ENCODE assay signal across 2 cellular contexts in the genomic region with DNA sequence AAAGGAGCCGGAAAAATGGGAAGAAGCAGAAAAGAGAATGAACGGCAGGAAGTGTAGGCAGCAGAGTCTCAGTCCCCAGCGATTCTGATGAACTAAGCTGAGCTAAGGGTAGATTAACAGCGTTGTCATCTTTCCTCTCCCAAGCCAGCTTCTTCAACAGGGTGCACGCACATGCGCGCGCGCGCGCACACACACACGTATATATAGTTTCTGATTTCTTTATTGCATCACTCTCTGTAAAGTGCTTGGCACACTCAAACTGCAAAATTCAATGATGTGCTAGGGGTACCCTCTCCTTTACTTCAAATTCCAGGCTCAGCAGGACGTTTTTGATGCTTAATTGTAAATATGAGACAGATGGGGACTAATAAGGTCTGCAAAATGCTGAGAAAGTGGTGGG.
TF ChIP-seq lines count a peak whose summit lies in the region.

No MANE protein-coding gene starts in this region.

TF ChIP-seq in GM23338, 12 proteins besides CTCF, POLR2A, EP300 and RAD21 (continued from another document and continues in another):
- no peak for TF ChIP-seq ZNF462 (CRISPR knock-in tag; IDR thresholded peaks at IDR 0.05)
- TF ChIP-seq, protein P1, sequence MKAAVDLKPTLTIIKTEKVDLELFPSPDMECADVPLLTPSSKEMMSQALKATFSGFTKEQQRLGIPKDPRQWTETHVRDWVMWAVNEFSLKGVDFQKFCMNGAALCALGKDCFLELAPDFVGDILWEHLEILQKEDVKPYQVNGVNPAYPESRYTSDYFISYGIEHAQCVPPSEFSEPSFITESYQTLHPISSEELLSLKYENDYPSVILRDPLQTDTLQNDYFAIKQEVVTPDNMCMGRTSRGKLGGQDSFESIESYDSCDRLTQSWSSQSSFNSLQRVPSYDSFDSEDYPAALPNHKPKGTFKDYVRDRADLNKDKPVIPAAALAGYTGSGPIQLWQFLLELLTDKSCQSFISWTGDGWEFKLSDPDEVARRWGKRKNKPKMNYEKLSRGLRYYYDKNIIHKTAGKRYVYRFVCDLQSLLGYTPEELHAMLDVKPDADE (IDR thresholded peaks at IDR 0.05): no peak
- no peak for TF ChIP-seq EZH2 (IDR thresholded peaks at IDR 0.05; ENCODE audit: low read depth, unreplicated experiment)
- no peak for TF ChIP-seq REST (IDR thresholded peaks at IDR 0.05; ENCODE audit: unreplicated experiment)
- TF ChIP-seq STAT1 (IDR thresholded peaks at IDR 0.05; ENCODE audit: unreplicated experiment): no peak
- TF ChIP-seq ZNF331 (CRISPR knock-in tag; IDR thresholded peaks at IDR 0.05; ENCODE audit: low read depth): no peak
- no peak for TF ChIP-seq ZNF114 (CRISPR knock-in tag; IDR thresholded peaks at IDR 0.05)
- TF ChIP-seq JUNB (IDR thresholded peaks at IDR 0.05; ENCODE audit: unreplicated experiment): no peak
- no peak for TF ChIP-seq POLR2AphosphoS5 (IDR thresholded peaks at IDR 0.05; ENCODE audit: low read depth)
- no peak for TF ChIP-seq NANOG (IDR thresholded peaks at IDR 0.05; ENCODE audit: borderline replicate concordance)

TF ChIP-seq in SK-N-SH, 30 proteins besides CTCF, POLR2A, EP300 and RAD21 (continued from another document):
- TF ChIP-seq ZBTB33 (IDR thresholded peaks at IDR 0.05; ENCODE audit: borderline replicate concordance, low read depth) (no peak), REST (IDR thresholded peaks at IDR 0.05; ENCODE audit: low read depth, low read length) (no peak), ELF1 (IDR thresholded peaks at IDR 0.05) (no peak)
